In genomic region chr22:19765477-19766234, GRCh38 we compare ENCODE assay signal across 10 cellular contexts. TPM values are rescaled to one million over a fixed set of nuclear protein-coding genes. Genes with fewer than 3 reads are reported as not detected.
A peak's percentile ranks its signal among the peaks of the same experiment; 100 is the strongest.
DNase-seq lines count a peak whose midpoint lies in the region; ATAC-seq and TF ChIP-seq lines count a peak whose summit lies in the region.
"Had no signal": no experiment of that assay in that cellular context is flagged by ENCODE, and none has a peak within 500 bp of the region (broad histone marks: within the 10 kb centered on the region; RNA-seq: fewer than 3 reads in every experiment).

No MANE protein-coding gene starts in this region.

- TF ChIP-seq CTCF in GM20000 (IDR thresholded peaks at IDR 0.05; ENCODE audit: extremely low read depth, missing control alignments) (no peak), Panc1 (IDR thresholded peaks at IDR 0.05) (no peak), epithelial cell of esophagus (IDR thresholded peaks at IDR 0.05; ENCODE audit: insufficient read depth, low read depth, low read length, missing control alignments) (no peak), prostate gland (IDR thresholded peaks at IDR 0.05) (peak in 1 of 4 experiments; percentile 7)

- no peaks in the 10 kb centered on the region for H3K27me3 ChIP-seq in Panc1 (ENCODE audit: control insufficient read depth, insufficient read depth, low read length)
- H3K27me3 ChIP-seq in prostate gland (replicated peaks; ENCODE audit: insufficient read depth) = no peaks in the 10 kb centered on the region

- H3K4me1 ChIP-seq in Panc1 (ENCODE audit: control insufficient read depth, insufficient read depth, low read length) = peaks cover 20% of the 10 kb centered on the region
- no peaks in the 10 kb centered on the region for H3K4me1 ChIP-seq in prostate gland (replicated peaks)

- 21% methylated on average over 21 of the region's 81 CpGs for WGBS in prostate gland

- H3K36me3 ChIP-seq in Panc1 (ENCODE audit: control insufficient read depth, insufficient read depth, low read length) (no peaks in the 10 kb centered on the region; the same call in 1 of the 2 replicates), prostate gland (no peaks in the 10 kb centered on the region)

- H3K27ac ChIP-seq in Panc1 (ENCODE audit: low read length) (peak overlapping the region; percentile 76; the same call in 1 of the 2 replicates), prostate gland (no peak overlapping the region)
- H3K27ac ChIP-seq: VCaP had no signal

- ATAC-seq in Panc1 (peak; percentile 25), GM19324 (IDR thresholded peaks at IDR 0.05; ENCODE audit: low FRiP score, unreplicated experiment) (no peak), HG02623 (IDR thresholded peaks at IDR 0.05; ENCODE audit: unreplicated experiment) (no peak)

- intact Hi-C loops in Panc1 (cut with micrococcal nuclease; ENCODE audit: unreplicated experiment) (no loop called here), prostate gland (cut with DNase I) (no loop called here)

- BruUV-seq in Panc1 (replicated peaks; lab: Mats Ljungman, UMichigan) = no TSS peak

- CTCF ChIA-PET in Panc1 (lab: Charles Lee) = no interaction called here

- DNase-seq in GM20000 (ENCODE audit: low spot score) (peak; percentile 54), Panc1 (ENCODE audit: low read depth, low spot score) (no peak), epithelial cell of esophagus (ENCODE audit: low read depth) (peak; percentile 64), prostate gland (ENCODE audit: low spot score) (no peak), NCI-H2081 treated with DMSO at 0.1 percent for 48 hours (lab: John Stamatoyannopoulos, UW) (no peak), iPS-NIHi11 (ENCODE audit: low spot score) (no peak)
- DNase-seq: NCI-H1092 had no signal

- TF ChIP-seq POLR2A in prostate gland (IDR thresholded peaks at IDR 0.05) = no peak

- in situ Hi-C loops in Panc1 (cut with HindIII; ENCODE audit: low pct_unique_long_range_greater_than_20kb, low sequenced_read_pairs) = no loop called here

- H3K4me3 ChIP-seq in Panc1 (ENCODE audit: low read depth in 2 of 2, low read length in 2 of 2) (0 out of 4 replicates have a peak overlapping the region, but pooled peaks of 1 of the 2 experiments have one; percentile 2), epithelial cell of esophagus (ENCODE audit: low read length) (no peak overlapping the region), prostate gland (peak overlapping the region; percentile 17 to 21)

- no peaks in the 10 kb centered on the region for H3K9me3 ChIP-seq in Panc1 (ENCODE audit: control insufficient read depth, insufficient read depth, low read depth, low read length)
- no peaks in the 10 kb centered on the region for H3K9me3 ChIP-seq in prostate gland

- POLR2A ChIA-PET in Panc1 (lab: Charles Lee) = no interaction called here

RNA-seq across cellular contexts. Expression of gene TBX1, which starts 5.1 kb away (rescaled TPM):
- total RNA-seq in Panc1 (2021; ENCODE audit: unreplicated experiment) = 91.7 TPM
- polyA plus RNA-seq in Panc1 (2012; ENCODE audit: insufficient read length) = 102 TPM
- 10 to 100 TPM; 11.0 to 20.2 TPM for total RNA-seq in prostate gland

RNA-seq across cellular contexts. Expression of gene GP1BB, which starts 42.3 kb away (rescaled TPM):
- 3.6 TPM for total RNA-seq in Panc1 (2021; ENCODE audit: unreplicated experiment)
- 10.1 TPM for polyA plus RNA-seq in Panc1 (2012; ENCODE audit: insufficient read length)
- total RNA-seq in prostate gland = 10 to 100 TPM in 1 of 2 donors, 1 to 10 TPM in 1; 6.8 to 60.3 TPM

RNA-seq across cellular contexts. Expression of gene SEPTIN5, which starts 51.4 kb away (rescaled TPM):
- total RNA-seq in Panc1 (2021; ENCODE audit: unreplicated experiment) (17.2 TPM), prostate gland (10 to 100 TPM; 17.1 to 96.2 TPM)
- polyA plus RNA-seq in Panc1 (2012; ENCODE audit: insufficient read length) = 39.8 TPM

Comparison
In these comparisons a context has a peak if more than half of its experiments do, and no peak if none do; other contexts are left out.
1. DNase-seq: peak in GM20000 (single experiment) and epithelial cell of esophagus (single experiment); none in Panc1 (single experiment), prostate gland (single experiment), NCI-H2081 treated with DMSO at 0.1 percent for 48 hours (single experiment) and iPS-NIHi11 (single experiment).